12 cellular contexts compared by ENCODE assay signal in genomic region chr5:176784218-176785165, GRCh38. TPM values are rescaled to one million over a fixed set of nuclear protein-coding genes. Genes with fewer than 3 reads are reported as not detected.
DNase-seq lines count a peak whose midpoint lies in the region; ATAC-seq, FAIRE-seq and TF ChIP-seq lines count a peak whose summit lies in the region.
"Had no signal": no experiment of that assay in that cellular context is flagged by ENCODE, and none has a peak within 500 bp of the region (broad histone marks: within the 10 kb centered on the region; RNA-seq: fewer than 3 reads in every experiment).

No MANE protein-coding gene starts in this region.

- H3K27ac ChIP-seq in osteoblast (ENCODE audit: low read depth, low read length) = no peak overlapping the region

- peaks cover 34% of the 10 kb centered on the region for H3K27me3 ChIP-seq in osteoblast (ENCODE audit: insufficient read depth, low read length)

- no peaks in the 10 kb centered on the region for H3K9me3 Mint-ChIP-seq in effector memory CD8-positive, alpha-beta T cell
- H3K9me3 Mint-ChIP-seq: central memory CD8-positive, alpha-beta T cell had no signal

- H3K27me3 Mint-ChIP-seq in effector memory CD8-positive, alpha-beta T cell = peaks cover 46 to 97% of the 10 kb centered on the region in 2 donors

- peaks cover 3% of the 10 kb centered on the region for H3K36me3 Mint-ChIP-seq in effector memory CD8-positive, alpha-beta T cell (ENCODE audit: insufficient read depth)

- peak; percentile 79 for DNase-seq in GM03348 (ENCODE audit: low spot score)
- DNase-seq in NCI-H69 (lab: John Stamatoyannopoulos, UW) = peak; percentile 90
- peak; percentile 97 for DNase-seq in epithelial cell of esophagus (ENCODE audit: low read depth)
- DNase-seq in osteoblast (ENCODE audit: insufficient read length, low spot score, missing footprints) = peak; percentile 88
- no peak for DNase-seq in frontal cortex (ENCODE audit: low spot score in 2 of 2)
- no peak for DNase-seq in stimulated activated CD4-positive, alpha-beta T cell treated with anti-CD3 and anti-CD28 coated beads, Interleukin-2, amount 100 ng/mL, for 24 hours
- DNase-seq in effector memory CD8-positive, alpha-beta T cell = no peak

- no peak overlapping the region for H3K4me3 Mint-ChIP-seq in effector memory CD8-positive, alpha-beta T cell
- H3K4me3 Mint-ChIP-seq: central memory CD8-positive, alpha-beta T cell had no signal

- no peak overlapping the region for H3K27ac Mint-ChIP-seq in effector memory CD8-positive, alpha-beta T cell

- TF ChIP-seq CTCF in epithelial cell of esophagus (IDR thresholded peaks at IDR 0.05; ENCODE audit: insufficient read depth, low read depth, low read length, missing control alignments) (no peak), osteoblast (IDR thresholded peaks at IDR 0.05; ENCODE audit: extremely low read depth, low read depth, low read length) (no peak)

- H3K79me2 ChIP-seq in osteoblast (ENCODE audit: insufficient read depth, low read length) = no peaks in the 10 kb centered on the region

- H3K4me3 ChIP-seq in epithelial cell of esophagus (ENCODE audit: low read length) = no peak overlapping the region
- no peak overlapping the region for H3K4me3 ChIP-seq in osteoblast (ENCODE audit: insufficient read depth, low read length)

- no peaks in the 10 kb centered on the region for H3K36me3 ChIP-seq in osteoblast (ENCODE audit: insufficient read depth, low read length)

- H3K4me2 ChIP-seq in osteoblast (ENCODE audit: insufficient read depth, low read length) = no peak overlapping the region

- FAIRE-seq in frontal cortex (lab: Jason Lieb, UNC) = no peak

- H3K4me1 Mint-ChIP-seq in effector memory CD8-positive, alpha-beta T cell (ENCODE audit: low read depth in 2 of 2) = peaks cover 0 to 2% of the 10 kb centered on the region in 2 donors
- H3K4me1 Mint-ChIP-seq: central memory CD8-positive, alpha-beta T cell had no signal

- ATAC-seq in activated CD4-positive, CD25-positive, alpha-beta regulatory T cell treated with anti-CD3 and anti-CD28 coated beads, Interleukin-2, amount 50 U/mL, for 24 hours = no peak
- no peak for ATAC-seq in effector memory CD8-positive, alpha-beta T cell (replicated peaks)

- no peaks in the 10 kb centered on the region for H3K4me1 ChIP-seq in osteoblast (ENCODE audit: insufficient read depth, low read length)

- H4K20me1 ChIP-seq in osteoblast (ENCODE audit: insufficient read depth, low read length) = no peaks in the 10 kb centered on the region

- H3K9me3 ChIP-seq in osteoblast (ENCODE audit: low read depth, low read length) = no peaks in the 10 kb centered on the region

- H2AFZ ChIP-seq in osteoblast (ENCODE audit: low read length) = no peak overlapping the region

RNA-seq across cellular contexts. Expression of gene UNC5A, which starts 25.9 kb away (rescaled TPM):
- total RNA-seq in osteoblast (not detected in 2 replicates), frontal cortex (6.1 TPM)
- total RNA-seq: activated CD8-positive, alpha-beta memory T cell treated with anti-CD3 and anti-CD28 coated beads for 36 hours; G401; mononuclear cell had no signal

Comparison
In these comparisons a context has a peak if more than half of its experiments do, and no peak if none do; other contexts are left out.
1. DNase-seq: peak in GM03348 (single experiment), NCI-H69 (single experiment), epithelial cell of esophagus (single experiment) and osteoblast (single experiment); none in frontal cortex (0 of 2), stimulated activated CD4-positive, alpha-beta T cell treated with anti-CD3 and anti-CD28 coated beads, Interleukin-2, amount 100 ng/mL, for 24 hours (0 of 2) and effector memory CD8-positive, alpha-beta T cell (0 of 3).